Comparison of ENCODE assay signal across 15 cellular contexts in the genomic region with DNA sequence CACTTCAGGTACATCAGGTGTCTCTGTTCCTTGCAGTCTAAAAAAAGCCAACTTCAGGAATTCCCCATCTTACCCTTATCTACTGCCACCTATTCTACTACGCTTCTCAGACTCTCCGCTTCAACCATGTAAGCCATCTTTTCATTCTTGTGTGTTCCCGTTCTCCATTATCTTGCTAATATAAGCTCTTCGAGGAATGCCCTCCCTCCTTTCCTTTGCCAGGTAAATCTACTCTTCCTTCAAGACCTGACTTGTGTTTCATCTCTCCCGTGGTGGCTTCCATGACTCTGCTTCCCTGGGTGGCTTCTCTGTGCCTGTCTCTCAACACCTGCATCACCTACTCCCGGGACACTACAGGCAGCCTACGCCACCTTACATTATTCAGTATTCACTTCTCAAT. TPM values are rescaled to one million over a fixed set of nuclear protein-coding genes. Genes with fewer than 3 reads are reported as not detected.
DNase-seq lines count a peak whose midpoint lies in the region; ATAC-seq and TF ChIP-seq lines count a peak whose summit lies in the region.
"Had no signal": no experiment of that assay in that cellular context is flagged by ENCODE, and none has a peak within 500 bp of the region (broad histone marks: within the 10 kb centered on the region; RNA-seq: fewer than 3 reads in every experiment).

No MANE protein-coding gene starts in this region.

- CTCF ChIA-PET in SK-N-SH (lab: Yijun Ruan, JAX): interaction anchor here (1.4 to 2.2 kb wide), 2 partner anchors 7 to 10 kb away, joined by 4 to 10 read pairs; no protein-coding TSS in a partner anchor

- H3K9me3 Mint-ChIP-seq in type B pancreatic cell: peaks cover 5% of the 10 kb centered on the region
- H3K9me3 Mint-ChIP-seq: activated T-helper 2 cell treated with anti-CD3 and anti-CD28 coated beads, Interferon-gamma antibody, Interleukin-2, Interleukin-4, amounts not matched to agents 10 μg/mL and 5 μg/mL and 100 μg/mL, durations not matched to agents 14 hours and 24 hours and 36 hours had no signal

- H3K4me1 ChIP-seq in SK-N-SH (ENCODE audit: control insufficient read depth in 1 of 2, insufficient read depth in 2 of 2, low read depth in 1 of 2, low read length in 1 of 2) (peaks cover 34 to 41% of the 10 kb centered on the region in 2 experiments), fibroblast of lung (ENCODE audit: control insufficient read depth, extremely low read depth, insufficient read depth, low read length) (peaks cover 40% of the 10 kb centered on the region), neuron (ENCODE audit: insufficient read depth, low read length) (peaks cover 32% of the 10 kb centered on the region)

- no peak for TF ChIP-seq EP300 in SK-N-SH (IDR thresholded peaks at IDR 0.05; ENCODE audit: borderline replicate concordance in 1 of 2, low read depth in 1 of 2, low read length in 1 of 2)

- H3K36me3 Mint-ChIP-seq in type B pancreatic cell: no peaks in the 10 kb centered on the region

- no peak overlapping the region for H3K4me3 Mint-ChIP-seq in type B pancreatic cell

- no peaks in the 10 kb centered on the region for H3K9me2 ChIP-seq in SK-N-SH

- peak overlapping the region; percentile 72 for H3K9ac ChIP-seq in SK-N-SH
- peak overlapping the region; percentile 9 for H3K9ac ChIP-seq in fibroblast of lung (ENCODE audit: insufficient read depth, low read length)

- H3K9me3 ChIP-seq in SK-N-SH: no peaks in the 10 kb centered on the region
- H3K9me3 ChIP-seq in fibroblast of lung (ENCODE audit: control insufficient read depth, insufficient read depth, low read depth, low read length): no peaks in the 10 kb centered on the region
- no peaks in the 10 kb centered on the region for H3K9me3 ChIP-seq in neuron (ENCODE audit: low read length)

- H3K4me3 ChIP-seq in SK-N-SH (ENCODE audit: low read depth in 2 of 2, low read length in 1 of 2) (no peak overlapping the region), fibroblast of lung (replicated peaks in 1 of 4; ENCODE audit: control extremely low read depth in 1 of 4, insufficient read depth in 1 of 4, low read depth in 3 of 4, low read length in 4 of 4) (no peak overlapping the region), neuron (ENCODE audit: low read length) (no peak overlapping the region)

- WGBS in SK-N-SH (ENCODE audit: low lambda C conversion rate): 97% methylated on average over 7 of the region's 7 CpGs

- peaks cover 9% of the 10 kb centered on the region for H3K27me3 Mint-ChIP-seq in type B pancreatic cell

- H3K27ac ChIP-seq in SK-N-SH (ENCODE audit: low read depth in 2 of 2, low read length in 1 of 2) (peak overlapping the region; percentile 97 to 99), fibroblast of lung (ENCODE audit: insufficient read depth, low read length) (peak overlapping the region; percentile 96)
- H3K27ac ChIP-seq: 22Rv1 had no signal

- DNase-seq in SK-N-SH (no peak), fibroblast of lung (ENCODE audit: low read depth in 2 of 2) (no peak), type B pancreatic cell (ENCODE audit: extremely low spot score, unreplicated experiment) (no peak), retina (no peak), NCI-H1092 treated with DMSO at 0.1 percent for 48 hours (lab: John Stamatoyannopoulos, UW) (no peak)
- DNase-seq: activated CD4-positive, alpha-beta T cell treated with anti-CD3 and anti-CD28 coated beads, Interleukin-2, amount 50 U/mL, for 48 hours; NCI-H1105 treated with DMSO at 0.1 percent for 48 hours; NCI-H345; T-helper 2 cell had no signal

- H3K36me3 ChIP-seq in SK-N-SH (replicated peaks in 1 of 2; ENCODE audit: control insufficient read depth in 1 of 2, insufficient read depth in 2 of 2, low read length in 1 of 2) (no peaks in the 10 kb centered on the region), fibroblast of lung (ENCODE audit: control insufficient read depth, insufficient read depth, low read length) (no peaks in the 10 kb centered on the region), neuron (ENCODE audit: insufficient read depth, low read length) (no peaks in the 10 kb centered on the region)

- H3K4me2 ChIP-seq in SK-N-SH (peak overlapping the region; percentile 61; the same call in 1 of the 2 replicates), fibroblast of lung (ENCODE audit: extremely low read depth, insufficient read depth, low read length) (no peak overlapping the region)

- TF ChIP-seq RAD21 in SK-N-SH (IDR thresholded peaks at IDR 0.05; ENCODE audit: low read length): no peak

- TF ChIP-seq CTCF in SK-N-SH (IDR thresholded peaks at IDR 0.05): no peak
- TF ChIP-seq CTCF in fibroblast of lung (conservative IDR thresholded peaks at IDR 0.05 in 1 of 2, IDR thresholded peaks at IDR 0.05 in 1 of 2; ENCODE audit: low read depth in 1 of 2, low read length in 2 of 2): no peak
- no peak for TF ChIP-seq CTCF in type B pancreatic cell (conservative IDR thresholded peaks at IDR 0.05)

- H3K27me3 ChIP-seq in SK-N-SH (ENCODE audit: insufficient read depth) (no peaks in the 10 kb centered on the region), fibroblast of lung (ENCODE audit: control insufficient read depth, insufficient read depth, low read length) (no peaks in the 10 kb centered on the region), neuron (ENCODE audit: insufficient read depth, low read length) (no peaks in the 10 kb centered on the region)

- H3K79me2 ChIP-seq in SK-N-SH (ENCODE audit: insufficient read depth) (no peaks in the 10 kb centered on the region), fibroblast of lung (ENCODE audit: control insufficient read depth, insufficient read depth, low read length) (no peaks in the 10 kb centered on the region)

- H4K20me1 ChIP-seq in SK-N-SH (ENCODE audit: insufficient read depth): no peaks in the 10 kb centered on the region
- no peaks in the 10 kb centered on the region for H4K20me1 ChIP-seq in fibroblast of lung (ENCODE audit: control insufficient read depth, extremely low read depth, insufficient read depth, low read length)

- peak overlapping the region; percentile 69 for H2AFZ ChIP-seq in SK-N-SH (ENCODE audit: low read depth)
- H2AFZ ChIP-seq in fibroblast of lung (ENCODE audit: low read length): no peak overlapping the region
- peak overlapping the region; percentile 72 for H2AFZ ChIP-seq in neuron (ENCODE audit: low read depth, low read length)

- POLR2A ChIA-PET in SK-N-SH (lab: Yijun Ruan, JAX): no interaction called here

- peak overlapping the region; percentile 92 for H3K27ac Mint-ChIP-seq in type B pancreatic cell
- H3K27ac Mint-ChIP-seq: activated T-helper 2 cell treated with anti-CD3 and anti-CD28 coated beads, Interferon-gamma antibody, Interleukin-2, Interleukin-4, amounts not matched to agents 10 μg/mL and 5 μg/mL and 100 μg/mL, durations not matched to agents 14 hours and 24 hours and 36 hours had no signal

- H3K4me1 Mint-ChIP-seq in type B pancreatic cell (ENCODE audit: unreplicated experiment): peaks cover 69% of the 10 kb centered on the region

- peaks cover 35% of the 10 kb centered on the region for H3F3A ChIP-seq in SK-N-SH (replicated peaks; ENCODE audit: insufficient read depth)

- no peak for ATAC-seq in SK-N-SH treated with all-trans-retinoic acid at 6 μM for 48 hours
- ATAC-seq in GM21529 (IDR thresholded peaks at IDR 0.05; ENCODE audit: unreplicated experiment): no peak

TF ChIP-seq in SK-N-SH, 30 proteins besides CTCF, POLR2A, EP300 and RAD21:
- TF ChIP-seq, protein P1, sequence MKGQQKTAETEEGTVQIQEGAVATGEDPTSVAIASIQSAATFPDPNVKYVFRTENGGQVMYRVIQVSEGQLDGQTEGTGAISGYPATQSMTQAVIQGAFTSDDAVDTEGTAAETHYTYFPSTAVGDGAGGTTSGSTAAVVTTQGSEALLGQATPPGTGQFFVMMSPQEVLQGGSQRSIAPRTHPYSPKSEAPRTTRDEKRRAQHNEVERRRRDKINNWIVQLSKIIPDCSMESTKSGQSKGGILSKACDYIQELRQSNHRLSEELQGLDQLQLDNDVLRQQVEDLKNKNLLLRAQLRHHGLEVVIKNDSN (IDR thresholded peaks at IDR 0.05; ENCODE audit: borderline replicate concordance, low read depth): no peak
- no peak for TF ChIP-seq RCOR1 (IDR thresholded peaks at IDR 0.05; ENCODE audit: low read length)
- TF ChIP-seq, protein P2, sequence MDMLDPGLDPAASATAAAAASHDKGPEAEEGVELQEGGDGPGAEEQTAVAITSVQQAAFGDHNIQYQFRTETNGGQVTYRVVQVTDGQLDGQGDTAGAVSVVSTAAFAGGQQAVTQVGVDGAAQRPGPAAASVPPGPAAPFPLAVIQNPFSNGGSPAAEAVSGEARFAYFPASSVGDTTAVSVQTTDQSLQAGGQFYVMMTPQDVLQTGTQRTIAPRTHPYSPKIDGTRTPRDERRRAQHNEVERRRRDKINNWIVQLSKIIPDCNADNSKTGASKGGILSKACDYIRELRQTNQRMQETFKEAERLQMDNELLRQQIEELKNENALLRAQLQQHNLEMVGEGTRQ (IDR thresholded peaks at IDR 0.05; ENCODE audit: borderline replicate concordance, low read depth, low read length): no peak

TF ChIP-seq in SK-N-SH treated with all-trans-retinoic acid at 6 μM for 48 hours, 23 proteins besides CTCF, POLR2A, EP300 and RAD21:
- no peak for TF ChIP-seq SNAI2 (CRISPR knock-in tag; IDR thresholded peaks at IDR 0.05)
- no peak for TF ChIP-seq ARNTL (CRISPR knock-in tag; IDR thresholded peaks at IDR 0.05; ENCODE audit: borderline replicate concordance, low read depth)
- no peak for TF ChIP-seq ZNF70 (CRISPR knock-in tag; IDR thresholded peaks at IDR 0.05)
- no peak for TF ChIP-seq OSR1 (CRISPR knock-in tag; IDR thresholded peaks at IDR 0.05)
TF ChIP-seq in SK-N-SH treated with all-trans-retinoic acid at 6 μM for 48 hours: peak in this region for 0.

RNA-seq across cellular contexts. Expression of a gene that starts 42.3 kb away (rescaled TPM):
- polyA plus RNA-seq in SK-N-SH (2012; rRNA removed): 0.03 TPM in 1 of 2 replicates, not detected in the other
- 0.01 and 0.03 TPM in 2 replicates for polyA plus RNA-seq in SK-N-SH (2012; cell fraction: cytosol; rRNA removed)
- polyA plus RNA-seq in SK-N-SH (2012; cell fraction: nucleus; rRNA removed): not detected in 2 replicates
- total RNA-seq in fibroblast of lung: 11.2 and 47.0 TPM in 2 replicates
- 18.9 and 99.8 TPM in 2 replicates for polyA plus RNA-seq in fibroblast of lung
- polyA plus RNA-seq in fibroblast of lung (2012): 14.9 and 74.7 TPM in 2 replicates
- 5.6 and 26.4 TPM in 2 replicates for polyA minus RNA-seq in fibroblast of lung (ENCODE audit: low replicate concordance)
- total RNA-seq in type B pancreatic cell (ENCODE audit: low replicate concordance): 0.36 and 0.40 TPM in 2 replicates
- total RNA-seq: activated T-helper 2 cell treated with anti-CD3 and anti-CD28 coated beads, Interferon-gamma antibody, Interleukin-2, Interleukin-4, amounts not matched to agents 10 μg/mL and 5 μg/mL and 100 μg/mL, durations not matched to agents 14 hours and 24 hours and 36 hours; mononuclear cell had no signal
